ENCODE assay signal across 15 cellular contexts in the genomic region with DNA sequence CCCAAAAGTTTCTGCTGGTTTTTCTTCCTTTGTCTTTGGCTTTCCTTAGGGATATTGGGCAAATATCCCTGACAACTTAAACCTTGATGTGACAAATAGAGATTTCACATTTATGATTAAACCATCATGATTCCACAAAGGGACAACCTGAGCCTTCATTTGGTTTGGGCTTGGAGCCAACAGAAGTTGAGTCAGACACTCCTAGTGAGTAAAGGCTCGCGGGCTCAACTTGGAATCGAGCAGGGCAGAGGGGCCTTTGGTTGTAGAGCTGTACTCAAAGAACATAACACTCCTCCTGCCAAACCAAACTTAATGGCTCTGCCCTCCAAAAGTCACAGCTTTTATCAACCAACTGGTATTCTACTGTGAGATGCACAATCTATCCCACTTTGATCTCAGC.
A peak's percentile ranks its signal among the peaks of the same experiment; 100 is the strongest.
DNase-seq lines count a peak whose midpoint lies in the region; FAIRE-seq and TF ChIP-seq lines count a peak whose summit lies in the region.
"Had no signal": no experiment of that assay in that cellular context is flagged by ENCODE, and none has a peak within 500 bp of the region (broad histone marks: within the 10 kb centered on the region; RNA-seq: fewer than 3 reads in every experiment).

No MANE protein-coding gene starts in this region.

- TF ChIP-seq CTCF in HEK293 (tag by site-specific recombination; IDR thresholded peaks at IDR 0.05) (no peak), bronchial epithelial cell (IDR thresholded peaks at IDR 0.05; ENCODE audit: insufficient read depth, low read length, severe bottlenecking) (no peak), prostate gland (IDR thresholded peaks at IDR 0.05) (no peak)

- DNase-seq in NCI-H69 (lab: John Stamatoyannopoulos, UW) (peak; percentile 31), bronchial epithelial cell (ENCODE audit: low read depth) (peak; percentile 88), prostate gland (ENCODE audit: low spot score) (peak; percentile 29), mesenteric fat pad (ENCODE audit: low spot score) (no peak), cerebellum (ENCODE audit: low spot score) (no peak)
- no peak for DNase-seq in activated CD8-positive, alpha-beta memory T cell treated with anti-CD3 and anti-CD28 coated beads, Interleukin-2, amount 50 U/mL, for 48 hours
- DNase-seq in activated effector memory CD4-positive, alpha-beta T cell treated with anti-CD3 and anti-CD28 coated beads, Interleukin-2, amount 50 U/mL, for 16 hours: no peak
- DNase-seq: activated CD4-positive, alpha-beta T cell treated with anti-CD3 and anti-CD28 coated beads for 1 hour; left cardiac atrium; NCI-H2107; NCI-H82; Right ventricle myocardium superior had no signal

- H3K9me3 ChIP-seq in HEK293 (ENCODE audit: control insufficient read depth, insufficient read depth, low read depth, low read length) (no peaks in the 10 kb centered on the region), prostate gland (no peaks in the 10 kb centered on the region)

- H3K27ac ChIP-seq in HEK293 (ENCODE audit: extremely low read depth, low read depth, low read length) (no peak overlapping the region), prostate gland (no peak overlapping the region)
- H3K27ac ChIP-seq: C4-2B had no signal

- H3K36me3 ChIP-seq in HEK293 (ENCODE audit: control insufficient read depth in 2 of 2, insufficient read depth in 1 of 2, low read length in 2 of 2) (no peaks in the 10 kb centered on the region), bronchial epithelial cell (ENCODE audit: control insufficient read depth, insufficient read depth, low read length) (no peaks in the 10 kb centered on the region), prostate gland (no peaks in the 10 kb centered on the region)

- intact Hi-C loops in prostate gland (cut with DNase I): no loop called here

- H3K4me3 ChIP-seq in HEK293 (ENCODE audit: low read depth, low read length) (no peak overlapping the region), bronchial epithelial cell (ENCODE audit: low read depth, low read length) (no peak overlapping the region), prostate gland (no peak overlapping the region)

- POLR2A ChIA-PET in HEK293 (lab: Yijun Ruan, JAX): no interaction called here

- TF ChIP-seq POLR2A in prostate gland (IDR thresholded peaks at IDR 0.05): no peak

- H3K4me1 ChIP-seq in HEK293 (ENCODE audit: control insufficient read depth, insufficient read depth, low read length) (peaks cover 7% of the 10 kb centered on the region), prostate gland (replicated peaks) (peaks cover 2% of the 10 kb centered on the region)

- no peak for FAIRE-seq in bronchial epithelial cell (lab: Jason Lieb, UNC)
- FAIRE-seq: GM12891 had no signal

- CTCF ChIA-PET in HEK293 (lab: Yijun Ruan, JAX): no interaction called here

- no peaks in the 10 kb centered on the region for H3K27me3 ChIP-seq in bronchial epithelial cell (ENCODE audit: control insufficient read depth, insufficient read depth, low read length)
- no peaks in the 10 kb centered on the region for H3K27me3 ChIP-seq in prostate gland (replicated peaks; ENCODE audit: insufficient read depth)

- WGBS in prostate gland: 34% methylated on average over 3 of the region's 3 CpGs

TF ChIP-seq in HEK293, 187 proteins besides CTCF, POLR2A, EP300 and RAD21:
- peak; percentile 88 for TF ChIP-seq ZNF660 (tag by site-specific recombination; IDR thresholded peaks at IDR 0.05)
- TF ChIP-seq FEZF1 (tag by site-specific recombination; IDR thresholded peaks at IDR 0.05): peak; percentile 35; the same call in 1 of the 2 replicates
- TF ChIP-seq ZNF670 (tag by site-specific recombination; IDR thresholded peaks at IDR 0.05; ENCODE audit: low read depth): no peak
- TF ChIP-seq, protein P1, sequence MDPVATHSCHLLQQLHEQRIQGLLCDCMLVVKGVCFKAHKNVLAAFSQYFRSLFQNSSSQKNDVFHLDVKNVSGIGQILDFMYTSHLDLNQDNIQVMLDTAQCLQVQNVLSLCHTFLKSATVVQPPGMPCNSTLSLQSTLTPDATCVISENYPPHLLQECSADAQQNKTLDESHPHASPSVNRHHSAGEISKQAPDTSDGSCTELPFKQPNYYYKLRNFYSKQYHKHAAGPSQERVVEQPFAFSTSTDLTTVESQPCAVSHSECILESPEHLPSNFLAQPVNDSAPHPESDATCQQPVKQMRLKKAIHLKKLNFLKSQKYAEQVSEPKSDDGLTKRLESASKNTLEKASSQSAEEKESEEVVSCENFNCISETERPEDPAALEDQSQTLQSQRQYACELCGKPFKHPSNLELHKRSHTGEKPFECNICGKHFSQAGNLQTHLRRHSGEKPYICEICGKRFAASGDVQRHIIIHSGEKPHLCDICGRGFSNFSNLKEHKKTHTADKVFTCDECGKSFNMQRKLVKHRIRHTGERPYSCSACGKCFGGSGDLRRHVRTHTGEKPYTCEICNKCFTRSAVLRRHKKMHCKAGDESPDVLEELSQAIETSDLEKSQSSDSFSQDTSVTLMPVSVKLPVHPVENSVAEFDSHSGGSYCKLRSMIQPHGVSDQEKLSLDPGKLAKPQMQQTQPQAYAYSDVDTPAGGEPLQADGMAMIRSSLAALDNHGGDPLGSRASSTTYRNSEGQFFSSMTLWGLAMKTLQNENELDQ (tag by site-specific recombination; IDR thresholded peaks at IDR 0.05; ENCODE audit: low read depth): no peak
- TF ChIP-seq ZNF626 (tag by site-specific recombination; IDR thresholded peaks at IDR 0.05): no peak
- no peak for TF ChIP-seq OVOL3 (tag by site-specific recombination; IDR thresholded peaks at IDR 0.05)
- peak; percentile 37; the same call in 1 of the 2 replicates for TF ChIP-seq ZBTB48 (tag by site-specific recombination; IDR thresholded peaks at IDR 0.05)
- no peak for TF ChIP-seq ZNF23 (tag by site-specific recombination; IDR thresholded peaks at IDR 0.05; ENCODE audit: borderline replicate concordance)
- TF ChIP-seq, protein P2, sequence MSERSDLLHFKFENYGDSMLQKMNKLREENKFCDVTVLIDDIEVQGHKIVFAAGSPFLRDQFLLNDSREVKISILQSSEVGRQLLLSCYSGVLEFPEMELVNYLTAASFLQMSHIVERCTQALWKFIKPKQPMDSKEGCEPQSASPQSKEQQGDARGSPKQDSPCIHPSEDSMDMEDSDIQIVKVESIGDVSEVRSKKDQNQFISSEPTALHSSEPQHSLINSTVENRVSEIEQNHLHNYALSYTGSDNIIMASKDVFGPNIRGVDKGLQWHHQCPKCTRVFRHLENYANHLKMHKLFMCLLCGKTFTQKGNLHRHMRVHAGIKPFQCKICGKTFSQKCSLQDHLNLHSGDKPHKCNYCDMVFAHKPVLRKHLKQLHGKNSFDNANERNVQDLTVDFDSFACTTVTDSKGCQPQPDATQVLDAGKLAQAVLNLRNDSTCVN (tag by site-specific recombination; optimal IDR thresholded peaks at IDR 0.05): no peak
- TF ChIP-seq, protein P3, sequence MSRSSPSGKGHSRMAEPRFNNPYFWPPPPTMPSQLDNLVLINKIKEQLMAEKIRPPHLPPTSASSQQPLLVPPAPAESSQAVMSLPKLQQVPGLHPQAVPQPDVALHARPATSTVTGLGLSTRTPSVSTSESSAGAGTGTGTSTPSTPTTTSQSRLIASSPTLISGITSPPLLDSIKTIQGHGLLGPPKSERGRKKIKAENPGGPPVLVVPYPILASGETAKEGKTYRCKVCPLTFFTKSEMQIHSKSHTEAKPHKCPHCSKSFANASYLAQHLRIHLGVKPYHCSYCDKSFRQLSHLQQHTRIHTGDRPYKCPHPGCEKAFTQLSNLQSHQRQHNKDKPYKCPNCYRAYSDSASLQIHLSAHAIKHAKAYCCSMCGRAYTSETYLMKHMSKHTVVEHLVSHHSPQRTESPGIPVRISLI (tag by site-specific recombination; IDR thresholded peaks at IDR 0.05): no peak
- TF ChIP-seq, protein P4, sequence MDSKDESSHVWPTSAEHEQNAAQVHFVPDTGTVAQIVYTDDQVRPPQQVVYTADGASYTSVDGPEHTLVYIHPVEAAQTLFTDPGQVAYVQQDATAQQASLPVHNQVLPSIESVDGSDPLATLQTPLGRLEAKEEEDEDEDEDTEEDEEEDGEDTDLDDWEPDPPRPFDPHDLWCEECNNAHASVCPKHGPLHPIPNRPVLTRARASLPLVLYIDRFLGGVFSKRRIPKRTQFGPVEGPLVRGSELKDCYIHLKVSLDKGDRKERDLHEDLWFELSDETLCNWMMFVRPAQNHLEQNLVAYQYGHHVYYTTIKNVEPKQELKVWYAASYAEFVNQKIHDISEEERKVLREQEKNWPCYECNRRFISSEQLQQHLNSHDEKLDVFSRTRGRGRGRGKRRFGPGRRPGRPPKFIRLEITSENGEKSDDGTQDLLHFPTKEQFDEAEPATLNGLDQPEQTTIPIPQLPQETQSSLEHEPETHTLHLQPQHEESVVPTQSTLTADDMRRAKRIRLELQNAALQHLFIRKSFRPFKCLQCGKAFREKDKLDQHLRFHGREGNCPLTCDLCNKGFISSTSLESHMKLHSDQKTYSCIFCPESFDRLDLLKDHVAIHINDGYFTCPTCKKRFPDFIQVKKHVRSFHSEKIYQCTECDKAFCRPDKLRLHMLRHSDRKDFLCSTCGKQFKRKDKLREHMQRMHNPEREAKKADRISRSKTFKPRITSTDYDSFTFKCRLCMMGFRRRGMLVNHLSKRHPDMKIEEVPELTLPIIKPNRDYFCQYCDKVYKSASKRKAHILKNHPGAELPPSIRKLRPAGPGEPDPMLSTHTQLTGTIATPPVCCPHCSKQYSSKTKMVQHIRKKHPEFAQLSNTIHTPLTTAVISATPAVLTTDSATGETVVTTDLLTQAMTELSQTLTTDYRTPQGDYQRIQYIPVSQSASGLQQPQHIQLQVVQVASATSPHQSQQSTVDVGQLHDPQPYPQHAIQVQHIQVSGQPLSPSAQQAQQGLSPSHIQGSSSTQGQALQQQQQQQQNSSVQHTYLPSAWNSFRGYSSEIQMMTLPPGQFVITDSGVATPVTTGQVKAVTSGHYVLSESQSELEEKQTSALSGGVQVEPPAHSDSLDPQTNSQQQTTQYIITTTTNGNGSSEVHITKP (tag by site-specific recombination; IDR thresholded peaks at IDR 0.05): peak; percentile 55

Comparison
In these comparisons a context has a peak if more than half of its experiments do, and no peak if none do; other contexts are left out.
1. DNase-seq: peak in NCI-H69 (single experiment), bronchial epithelial cell (single experiment) and prostate gland (single experiment); none in activated CD8-positive, alpha-beta memory T cell treated with anti-CD3 and anti-CD28 coated beads, Interleukin-2, amount 50 U/mL, for 48 hours (single experiment), mesenteric fat pad (single experiment), activated effector memory CD4-positive, alpha-beta T cell treated with anti-CD3 and anti-CD28 coated beads, Interleukin-2, amount 50 U/mL, for 16 hours (single experiment) and cerebellum (single experiment).